8 cellular contexts compared by ENCODE assay signal in the genomic region with DNA sequence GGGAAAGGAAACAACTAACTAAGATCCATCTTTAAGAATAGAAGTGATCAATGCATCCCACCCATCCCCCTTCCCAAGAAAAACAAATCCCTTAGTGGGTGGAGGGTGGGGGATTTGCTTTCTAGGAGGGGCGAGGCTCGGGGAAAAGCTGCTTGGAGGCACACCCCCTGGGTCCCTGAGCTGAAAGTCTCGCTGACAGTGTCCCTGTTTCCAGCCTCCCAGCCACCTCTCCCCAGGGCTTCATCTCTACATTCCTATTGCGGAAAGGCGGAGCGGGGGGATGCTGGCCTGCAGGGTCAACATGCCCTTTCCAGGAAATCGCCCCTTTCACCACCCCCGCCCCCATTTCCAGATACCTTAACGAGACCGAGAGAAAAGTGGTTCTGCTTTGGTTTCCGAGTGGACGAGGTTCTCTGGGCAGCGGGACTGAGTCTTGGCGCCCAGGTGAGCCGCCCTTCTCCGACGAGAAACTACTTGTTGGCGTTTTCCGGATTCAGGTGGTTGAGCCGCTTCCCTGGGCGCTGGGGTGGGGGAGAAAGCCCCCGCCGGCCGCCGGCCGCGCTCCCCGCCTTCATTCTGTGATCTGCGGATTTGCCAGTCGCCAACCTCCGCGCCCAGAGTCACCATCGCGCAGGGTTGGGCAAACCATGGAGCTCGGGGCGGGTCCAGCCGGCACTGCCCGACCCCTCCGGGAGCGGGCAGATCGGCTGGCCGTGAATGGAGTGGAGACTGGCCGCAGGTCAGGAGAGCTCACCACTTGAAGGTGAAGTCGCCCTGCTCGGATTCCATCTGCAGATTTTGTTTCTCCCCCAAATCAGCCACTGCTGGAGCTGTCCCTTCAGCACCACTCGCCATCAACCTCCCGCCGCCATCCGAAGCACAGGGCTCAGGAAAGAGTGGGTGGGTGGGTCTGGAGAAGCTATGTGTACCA. TPM values are rescaled to one million over a fixed set of nuclear protein-coding genes. Genes with fewer than 3 reads are reported as not detected.
DNase-seq lines count a peak whose midpoint lies in the region; ATAC-seq, FAIRE-seq and TF ChIP-seq lines count a peak whose summit lies in the region.

No MANE protein-coding gene starts in this region.

- peaks cover 11% of the 10 kb centered on the region; the same call in 1 of the 2 replicates for H3K23me2 ChIP-seq in H1 (ENCODE audit: low read depth, low read length)

- DNase-seq in GM10266 (ENCODE audit: extremely low spot score) = peak; percentile 34
- DNase-seq in NCI-H2227 (lab: John Stamatoyannopoulos, UW; ENCODE audit: unreplicated experiment) = peak; percentile 51
- DNase-seq in H1 (ENCODE audit: low read depth in 1 of 2, low spot score in 2 of 2) = peak in 1 of 2 experiments; percentile 85
- peak in 4 of 6 donors; percentile 12 to 61 (median 32) for DNase-seq in pancreas
- DNase-seq in prostate gland (ENCODE audit: low spot score) = no peak
- DNase-seq in GOT3 (lab: John Stamatoyannopoulos, UW) = no peak
- no peak for DNase-seq in frontal cortex (ENCODE audit: low spot score in 2 of 2)

- H3K14ac ChIP-seq in H1 (ENCODE audit: insufficient read length) = no peak overlapping the region

- no peak overlapping the region for H2AK5ac ChIP-seq in H1 (ENCODE audit: low read depth, low read length)

- no peak overlapping the region for H2BK20ac ChIP-seq in H1 (ENCODE audit: low read length)

- POLR2A ChIA-PET in H1 (lab: Charles Lee; ENCODE audit: partially characterized antibody) = interaction anchor here (0.6 kb wide), 1 partner anchor 63 kb away, joined by 3 read pairs; no protein-coding TSS in a partner anchor

- no peak overlapping the region; the same call in 1 of the 2 replicates for H3K18ac ChIP-seq in H1 (ENCODE audit: extremely low read depth, low read length)

- TF ChIP-seq CTCF in GM10266 (IDR thresholded peaks at IDR 0.05; ENCODE audit: control insufficient read depth, insufficient read depth, low read depth, missing control alignments) (no peak), H1 (IDR thresholded peaks at IDR 0.05; ENCODE audit: control extremely low read depth in 1 of 3, insufficient read depth in 1 of 3, low read depth in 1 of 3, low read length in 3 of 3) (no peak), pancreas (IDR thresholded peaks at IDR 0.05) (no peak), prostate gland (IDR thresholded peaks at IDR 0.05) (no peak)

- 5% methylated on average over 40 of the region's 49 CpGs; no CpG with 5 or more reads in 1 of the 2 experiments for WGBS in H1 (ENCODE audit: extremely low coverage in 1 of 2, insufficient coverage in 1 of 2, insufficient read length in 1 of 2, insufficient replicate concordance in 2 of 2, low coverage in 1 of 2, low lambda C conversion rate in 2 of 2, missing lambda C conversion rate in 1 of 2), 2 experiments
- 3 to 5% methylated on average over 46 to 49 of the region's 49 CpGs for WGBS in pancreas, 2 donors
- 4% methylated on average over 41 of the region's 49 CpGs for WGBS in prostate gland

- no peak overlapping the region; the same call in 1 of the 2 replicates for H4K8ac ChIP-seq in H1 (ENCODE audit: extremely low read depth, insufficient read depth, low read length)

- H2BK5ac ChIP-seq in H1 (ENCODE audit: low read depth, low read length) = no peak overlapping the region

- H3K9ac ChIP-seq in H1 (replicated peaks in 1 of 4; ENCODE audit: extremely low read depth in 1 of 4, low read depth in 3 of 4, low read length in 3 of 4) = peak overlapping the region in 1 of 4 experiments; percentile 33; a peak in 1 of 7 replicates

- intact Hi-C loops in pancreas (cut with DNase I) (no loop called here), prostate gland (cut with DNase I) (no loop called here)

- ATAC-seq in pancreas (peak in 3 of 4 donors; percentile 66 to 75 (median 66)), HG02885 (IDR thresholded peaks at IDR 0.05; ENCODE audit: poor library complexity, unreplicated experiment) (no peak)

- peak overlapping the region; percentile 76; the same call in 1 of the 2 replicates for H2AFZ ChIP-seq in H1 (ENCODE audit: low read length)

- H3K4me2 ChIP-seq in H1 (ENCODE audit: insufficient read depth in 1 of 2, low read depth in 2 of 2, low read length in 2 of 2) = peak overlapping the region; percentile 79 to 97

- peaks cover 0 to 10% (median 2%) of the 10 kb centered on the region in 4 experiments; a peak in 2 of 7 replicates for H3K4me1 ChIP-seq in H1 (replicated peaks in 1 of 4; ENCODE audit: control insufficient read depth in 3 of 4, insufficient read depth in 4 of 4, low read length in 3 of 4)
- no peaks in the 10 kb centered on the region for H3K4me1 ChIP-seq in pancreas
- H3K4me1 ChIP-seq in prostate gland (replicated peaks) = no peaks in the 10 kb centered on the region

- no peak overlapping the region for H4K5ac ChIP-seq in H1 (ENCODE audit: insufficient read length, low read depth, low read length)

- no peak for TF ChIP-seq RAD21 in H1 (IDR thresholded peaks at IDR 0.05 in 1 of 2, conservative IDR thresholded peaks at IDR 0.05 in 1 of 2; ENCODE audit: low read depth in 2 of 2, low read length in 2 of 2)

- no peak overlapping the region for H4K91ac ChIP-seq in H1 (replicated peaks; ENCODE audit: insufficient read length, low read length)

- no peak overlapping the region for H2BK15ac ChIP-seq in H1 (ENCODE audit: low read length)

- no peak overlapping the region for H3K56ac ChIP-seq in H1 (replicated peaks; ENCODE audit: insufficient read length, low read depth, low read length)

- CTCF ChIA-PET in H1 (lab: Charles Lee; ENCODE audit: partially characterized antibody) = interaction anchor here (0.6 to 1.0 kb wide), 3 partner anchors 31 to 520 kb away, joined by 3 read pairs; no protein-coding TSS in a partner anchor

- H3K23ac ChIP-seq in H1 (ENCODE audit: insufficient read length) = no peak overlapping the region

- no peak overlapping the region for H3K27ac ChIP-seq in H1 (ENCODE audit: low read depth, low read length)
- H3K27ac ChIP-seq in pancreas = no peak overlapping the region
- no peak overlapping the region for H3K27ac ChIP-seq in prostate gland

- H3K79me2 ChIP-seq in H1 (ENCODE audit: control insufficient read depth in 1 of 2, insufficient read depth in 2 of 2, low read length in 2 of 2) = no peaks in the 10 kb centered on the region

- FAIRE-seq in H1 (lab: Jason Lieb, UNC) (no peak), pancreas (lab: Jason Lieb, UNC) (no peak), frontal cortex (lab: Jason Lieb, UNC) (no peak)

- H3K4ac ChIP-seq in H1 (replicated peaks; ENCODE audit: insufficient read length, low read depth, low read length) = no peak overlapping the region

- H3K79me1 ChIP-seq in H1 (ENCODE audit: low read depth, low read length) = no peaks in the 10 kb centered on the region

- no peak overlapping the region for H2BK120ac ChIP-seq in H1 (replicated peaks; ENCODE audit: low read depth, low read length)

- no peaks in the 10 kb centered on the region; a peak in 1 of 4 replicates for H3K9me3 ChIP-seq in H1 (ENCODE audit: insufficient read depth in 2 of 2, low read depth in 1 of 2, low read length in 1 of 2)
- no peaks in the 10 kb centered on the region for H3K9me3 ChIP-seq in pancreas
- H3K9me3 ChIP-seq in prostate gland = no peaks in the 10 kb centered on the region

- H3K36me3 ChIP-seq in H1 (ENCODE audit: control insufficient read depth in 2 of 4, insufficient read depth in 4 of 4, low read length in 3 of 4) (no peaks in the 10 kb centered on the region), pancreas (no peaks in the 10 kb centered on the region), prostate gland (no peaks in the 10 kb centered on the region)

- TF ChIP-seq POLR2A in H1 (IDR thresholded peaks at IDR 0.05; ENCODE audit: control extremely low read depth in 1 of 2, low read depth in 2 of 2, low read length in 2 of 2) = no peak
- no peak for TF ChIP-seq POLR2A in prostate gland (IDR thresholded peaks at IDR 0.05)

- no peaks in the 10 kb centered on the region for H4K20me1 ChIP-seq in H1 (replicated peaks in 1 of 2; ENCODE audit: control insufficient read depth in 1 of 2, insufficient read depth in 2 of 2, low read length in 2 of 2)

- no peak overlapping the region for H2BK12ac ChIP-seq in H1 (ENCODE audit: low read depth, low read length)

- no peak for TF ChIP-seq EP300 in H1 (IDR thresholded peaks at IDR 0.05; ENCODE audit: borderline replicate concordance in 1 of 2, low read depth in 2 of 2, low read length in 2 of 2)

- peaks cover 4 to 26% (median 22%) of the 10 kb centered on the region in 4 experiments for H3K27me3 ChIP-seq in H1 (replicated peaks in 1 of 4; ENCODE audit: control insufficient read depth in 3 of 4, extremely low read depth in 1 of 4, insufficient read depth in 3 of 4, low read length in 3 of 4)
- peaks cover 0 to 19% (median 0%) of the 10 kb centered on the region in 4 donors for H3K27me3 ChIP-seq in pancreas
- H3K27me3 ChIP-seq in prostate gland (replicated peaks; ENCODE audit: insufficient read depth) = peaks cover 17% of the 10 kb centered on the region

- H3K4me3 ChIP-seq in H1 (ENCODE audit: extremely low read depth in 1 of 4, insufficient read depth in 2 of 4, low read depth in 3 of 4, low read length in 4 of 4) (peak overlapping the region; percentile 43 to 83 (median 66)), pancreas (peak overlapping the region in 1 of 4 donors; percentile 23), prostate gland (peak overlapping the region in 1 of 2 donors; percentile 11)

TF ChIP-seq in H1, 55 proteins besides CTCF, POLR2A, EP300 and RAD21 (continues in another document):
- TF ChIP-seq CREB1 (IDR thresholded peaks at IDR 0.05) = no peak
- no peak for TF ChIP-seq POLR2AphosphoS5 (IDR thresholded peaks at IDR 0.05; ENCODE audit: low read depth, low read length)
- TF ChIP-seq, protein P1, sequence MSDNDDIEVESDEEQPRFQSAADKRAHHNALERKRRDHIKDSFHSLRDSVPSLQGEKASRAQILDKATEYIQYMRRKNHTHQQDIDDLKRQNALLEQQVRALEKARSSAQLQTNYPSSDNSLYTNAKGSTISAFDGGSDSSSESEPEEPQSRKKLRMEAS (IDR thresholded peaks at IDR 0.05) = peak; percentile 9; the same call in 1 of the 2 replicates
- TF ChIP-seq RBBP5 (IDR thresholded peaks at IDR 0.05; ENCODE audit: borderline replicate concordance, low read depth, low read length) = no peak
- no peak for TF ChIP-seq SIX5 (IDR thresholded peaks at IDR 0.05; ENCODE audit: low read depth, low read length)

RNA-seq across cellular contexts. Expression of a gene that starts 0.5 kb away (rescaled TPM):
- total RNA-seq in H1 (2021; fragmentation: NEBNext Ultra II Directional; extraction: Animal tissue kit (Norgen Biotek cat#: 25700)) = 0.13 TPM in 1 of 2 replicates, not detected in the other
- polyA plus RNA-seq in H1 (2011; rRNA removed) (0.03 and 0.06 TPM in 2 replicates), pancreas (under 1 TPM; 0.08 to 0.19 TPM)
- 0.13 TPM for polyA plus RNA-seq in H1 (2011; cell fraction: cytosol; rRNA removed)
- 0.04 TPM for polyA plus RNA-seq in H1 (2011; cell fraction: nucleus; rRNA removed)
- not detected in 4 replicates for polyA plus RNA-seq in H1 (2012, experiment 1 of 2)
- polyA plus RNA-seq in H1 (2012, experiment 2 of 2) = not detected
- polyA plus RNA-seq in H1 (2013, experiment 1 of 2) = 0.04 TPM
- polyA plus RNA-seq in H1 (2013, experiment 2 of 2) = 0.04 TPM
- polyA minus RNA-seq in H1 (2011; rRNA and poly(A)+ RNA removed) = 0.68 TPM in 1 of 2 replicates, not detected in the other
- not detected for polyA minus RNA-seq in H1 (2011; cell fraction: cytosol; rRNA and poly(A)+ RNA removed)
- polyA minus RNA-seq in H1 (2011; cell fraction: nucleus; rRNA and poly(A)+ RNA removed) = 1.00 TPM
- total RNA-seq in pancreas (under 1 TPM in 3 of 6 donors, not detected in 3; 0.06 to 0.18 (median 0.09) TPM), prostate gland (1 to 10 TPM; 3.0 to 4.7 TPM), frontal cortex (22.4 TPM)

Comparison
In these comparisons a context has a peak if more than half of its experiments do, and no peak if none do; other contexts are left out.
1. DNase-seq: peak in GM10266 (single experiment), NCI-H2227 (single experiment) and pancreas (4 of 6); none in prostate gland (single experiment), GOT3 (single experiment) and frontal cortex (0 of 2).